21 cellular contexts compared by ENCODE assay signal in the genomic region with DNA sequence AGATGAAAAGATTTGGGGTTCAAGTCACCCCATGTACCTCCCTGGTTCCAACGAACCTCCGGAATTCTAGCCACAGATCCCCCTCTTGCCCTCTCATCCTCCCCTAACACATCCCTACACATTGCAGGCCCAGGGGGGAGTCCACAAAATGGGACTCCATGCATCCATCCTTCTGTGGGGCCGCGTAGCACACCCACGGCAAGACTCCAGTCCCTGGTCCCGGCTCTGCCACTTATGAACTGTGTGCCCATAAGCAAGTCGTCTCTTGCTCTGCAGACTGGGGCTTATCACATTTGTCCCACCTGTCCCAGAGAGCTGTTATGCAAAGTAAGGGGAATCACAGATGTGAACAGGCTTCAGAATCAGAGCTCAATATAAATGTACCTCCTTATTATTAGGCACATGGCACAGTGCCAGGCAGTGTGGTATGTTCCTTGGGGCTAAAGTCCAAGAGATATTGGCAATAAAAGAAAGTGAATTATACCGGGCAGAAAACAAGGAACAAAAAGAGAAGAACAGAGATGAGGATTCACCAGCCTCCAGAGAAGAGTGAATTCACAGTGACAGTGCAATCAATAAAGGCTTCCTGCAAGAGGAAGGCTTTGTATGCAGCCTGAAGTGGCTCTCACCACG.
DNase-seq lines count a peak whose midpoint lies in the region; TF ChIP-seq lines count a peak whose summit lies in the region.
"Had no signal": no experiment of that assay in that cellular context is flagged by ENCODE, and none has a peak within 500 bp of the region (broad histone marks: within the 10 kb centered on the region; RNA-seq: fewer than 3 reads in every experiment).

No MANE protein-coding gene starts in this region.

- peak overlapping the region in 2 of 3 experiments; percentile 5 to 9; a peak in 1 of 7 replicates for H3K27ac Mint-ChIP-seq in H9
- H3K27ac Mint-ChIP-seq: natural killer cell treated with Interleukin-12 subunit alpha and Interleukin-12 subunit beta and Interleukin-15 and Interleukin-18, amount 100 ng/mL, for 72 hours had no signal

- H3K27ac ChIP-seq in H9 (ENCODE audit: insufficient read length, low read depth, low read length) (no peak overlapping the region), OCI-LY3 (ENCODE audit: low read length) (peak overlapping the region; percentile 57), esophagus squamous epithelium (peak overlapping the region in 3 of 4 donors; percentile 1 to 53 (median 30)), stomach (peak overlapping the region in 3 of 5 donors; percentile 7 to 29 (median 28)), spleen (peak overlapping the region in 1 of 8 donors; percentile 7)
- H3K27ac ChIP-seq: RWPE1, skin epidermis had no signal

- no peak overlapping the region for H3K56ac ChIP-seq in H9 (ENCODE audit: insufficient read length, low read depth, low read length)

- no peak for DNase-seq in H9
- no peak for DNase-seq in esophagus squamous epithelium (lab: John Stamatoyannopoulos, UW)
- DNase-seq in stomach, result peak; percentile 73
- no peak for DNase-seq in spleen
- no peak for DNase-seq in OCI-M1 (lab: John Stamatoyannopoulos, UW)
- DNase-seq in cortex of kidney (lab: John Stamatoyannopoulos, UW), result no peak
- DNase-seq: activated CD4-positive, alpha-beta T cell treated with anti-CD3 and anti-CD28 coated beads for 4 hours; activated CD8-positive, alpha-beta memory T cell treated with anti-CD3 and anti-CD28 coated beads, Interleukin-2, amount 50 U/mL, for 48 hours; activated gamma-delta T cell treated with Interleukin-2 at 50 U/mL for 16 hours; amygdala; endodermal cell; GF-D8; hippocampal formation; mammary epithelial cell; NCI-H2081 treated with DMSO at 0.1 percent for 48 hours; stimulated activated CD4-positive, alpha-beta T cell treated with anti-CD3 and anti-CD28 coated beads, Interleukin-4, amount 100 ng/mL, for 24 hours; substantia nigra had no signal

- no peak overlapping the region for H4K5ac ChIP-seq in H9 (ENCODE audit: insufficient read length, low read depth, low read length)

- H4K91ac ChIP-seq in H9 (ENCODE audit: insufficient read length, low read depth, low read length), result no peak overlapping the region

- H3K4me1 Mint-ChIP-seq in H9, result peaks cover 36% of the 10 kb centered on the region in 2 experiments

- H2BK15ac ChIP-seq in H9 (ENCODE audit: low read depth, low read length), result no peak overlapping the region

- H3K9me3 ChIP-seq in H9 (ENCODE audit: control insufficient read depth, low read depth, low read length) (no peaks in the 10 kb centered on the region), OCI-LY3 (ENCODE audit: insufficient read depth, low read length) (no peaks in the 10 kb centered on the region), esophagus squamous epithelium (no peaks in the 10 kb centered on the region), stomach (no peaks in the 10 kb centered on the region), spleen (no peaks in the 10 kb centered on the region)

- H3K18ac ChIP-seq in H9 (ENCODE audit: insufficient read length, low read depth, low read length), result no peak overlapping the region

- no peak overlapping the region for H2BK120ac ChIP-seq in H9 (ENCODE audit: low read depth, low read length, poor library complexity, severe bottlenecking)

- TF ChIP-seq EP300 in stomach (IDR thresholded peaks at IDR 0.05), result no peak

- H3K4me2 ChIP-seq in H9 (ENCODE audit: insufficient read depth, insufficient read length, low read length) (no peak overlapping the region), OCI-LY3 (ENCODE audit: low read length) (peak overlapping the region; percentile 88)

- H3K9ac ChIP-seq in H9 (ENCODE audit: extremely low read depth, insufficient read length, low read length) (no peak overlapping the region), OCI-LY3 (ENCODE audit: low read length) (peak overlapping the region; percentile 45; the same call in 1 of the 2 replicates)

- TF ChIP-seq CTCF in H9 (conservative IDR thresholded peaks at IDR 0.05) (no peak), OCI-LY3 (IDR thresholded peaks at IDR 0.05; ENCODE audit: low read depth, low read length) (no peak), esophagus squamous epithelium (IDR thresholded peaks at IDR 0.05) (no peak), stomach (IDR thresholded peaks at IDR 0.05) (no peak), spleen (IDR thresholded peaks at IDR 0.05 in 8 of 11, conservative IDR thresholded peaks at IDR 0.05 in 3 of 11) (no peak)

- no peak overlapping the region for H3T11ph ChIP-seq in H9 (ENCODE audit: low read length)

- H2AK5ac ChIP-seq in H9 (ENCODE audit: insufficient read length, low read length), result peak overlapping the region; percentile 24

- H2AFZ ChIP-seq in H9 (ENCODE audit: low read length), result no peak overlapping the region
- no peak overlapping the region for H2AFZ ChIP-seq in OCI-LY3 (ENCODE audit: low read depth, low read length)

- no peaks in the 10 kb centered on the region for H4K20me1 ChIP-seq in H9 (ENCODE audit: control insufficient read depth, insufficient read depth, insufficient read length)
- peaks cover 84% of the 10 kb centered on the region for H4K20me1 ChIP-seq in OCI-LY3 (ENCODE audit: insufficient read depth, low read length)

- H3K36me3 ChIP-seq in OCI-LY3 (replicated peaks; ENCODE audit: low read depth, low read length) (peaks cover 3% of the 10 kb centered on the region), esophagus squamous epithelium (no peaks in the 10 kb centered on the region), stomach (no peaks in the 10 kb centered on the region), spleen (no peaks in the 10 kb centered on the region)

- H3K23ac ChIP-seq in H9 (ENCODE audit: insufficient read length, low read depth, low read length), result no peak overlapping the region

- H4K8ac ChIP-seq in H9 (replicated peaks; ENCODE audit: insufficient read length, low read depth, low read length), result no peak overlapping the region

- peak overlapping the region; percentile 25; the same call in 1 of the 2 replicates for H3K14ac ChIP-seq in H9 (ENCODE audit: insufficient read depth, low read length)

- intact Hi-C loops in esophagus squamous epithelium (cut with DNase I), result no loop called here
- intact Hi-C loops in stomach (cut with DNase I; ENCODE audit: low total_unique reads), result no loop called here
- intact Hi-C loops in spleen (cut with DNase I; ENCODE audit: low total_unique reads), result no loop called here

- H2BK20ac ChIP-seq in H9 (ENCODE audit: low read depth, low read length, poor library complexity, severe bottlenecking), result no peak overlapping the region

- peaks cover 3% of the 10 kb centered on the region; the same call in 1 of the 2 replicates for H3K4me1 ChIP-seq in H9 (ENCODE audit: insufficient read depth, low read length)
- peaks cover 62% of the 10 kb centered on the region for H3K4me1 ChIP-seq in OCI-LY3 (ENCODE audit: low read length)
- peaks cover 0 to 12% (median 3%) of the 10 kb centered on the region in 3 donors for H3K4me1 ChIP-seq in esophagus squamous epithelium
- peaks cover 10 to 69% (median 35%) of the 10 kb centered on the region in 4 donors for H3K4me1 ChIP-seq in stomach
- H3K4me1 ChIP-seq in spleen, result peaks cover 0 to 7% (median 0%) of the 10 kb centered on the region in 6 donors

- H3K79me2 ChIP-seq in H9 (ENCODE audit: insufficient read depth, low read length) (no peaks in the 10 kb centered on the region), OCI-LY3 (ENCODE audit: low read length) (peaks cover 58% of the 10 kb centered on the region)

- H3K79me1 ChIP-seq in H9 (ENCODE audit: insufficient read depth, low read depth, low read length, poor library complexity, severe bottlenecking), result no peaks in the 10 kb centered on the region

- H3K36me3 Mint-ChIP-seq in H9 (ENCODE audit: insufficient read depth in 1 of 3, low read depth in 3 of 3), result no peaks in the 10 kb centered on the region; a peak in 1 of 7 replicates
- H3K36me3 Mint-ChIP-seq: natural killer cell treated with Interleukin-12 subunit alpha and Interleukin-12 subunit beta and Interleukin-15 and Interleukin-18, amount 100 ng/mL, for 72 hours had no signal

- peak overlapping the region; percentile 62 for H3K4me3 ChIP-seq in OCI-LY3 (ENCODE audit: low read length)
- no peak overlapping the region for H3K4me3 ChIP-seq in esophagus squamous epithelium
- no peak overlapping the region for H3K4me3 ChIP-seq in stomach
- H3K4me3 ChIP-seq in spleen, result no peak overlapping the region
- H3K4me3 ChIP-seq: skin epidermis had no signal

- H2BK12ac ChIP-seq in H9 (ENCODE audit: insufficient read length, low read depth, low read length), result peak overlapping the region; percentile 74

- no peaks in the 10 kb centered on the region; a peak in 1 of 5 replicates for H3K9me3 Mint-ChIP-seq in H9
- H3K9me3 Mint-ChIP-seq: endodermal cell; natural killer cell treated with Interleukin-12 subunit alpha and Interleukin-12 subunit beta and Interleukin-15 and Interleukin-18, amount 100 ng/mL, for 72 hours had no signal

- no peaks in the 10 kb centered on the region for H3K23me2 ChIP-seq in H9 (ENCODE audit: insufficient read length, low read depth, low read length, poor library complexity, severe bottlenecking)

- no peak overlapping the region for H2BK5ac ChIP-seq in H9 (ENCODE audit: insufficient read length, low read length)

- H3K27me3 ChIP-seq in H9 (ENCODE audit: insufficient read depth, low read length) (no peaks in the 10 kb centered on the region), OCI-LY3 (ENCODE audit: low read depth, low read length) (no peaks in the 10 kb centered on the region), esophagus squamous epithelium (peaks cover 0 to 28% (median 0%) of the 10 kb centered on the region in 4 donors), stomach (peaks cover 0 to 13% (median 0%) of the 10 kb centered on the region in 3 donors), spleen (replicated peaks in 1 of 7) (peaks cover 0 to 36% (median 0%) of the 10 kb centered on the region in 7 donors)

- H3K4ac ChIP-seq in H9 (ENCODE audit: low read depth, low read length), result no peak overlapping the region

- TF ChIP-seq POLR2A in esophagus squamous epithelium (IDR thresholded peaks at IDR 0.05), result no peak
- TF ChIP-seq POLR2A in stomach (IDR thresholded peaks at IDR 0.05), result no peak
- no peak for TF ChIP-seq POLR2A in spleen (IDR thresholded peaks at IDR 0.05)

- H3K27me3 Mint-ChIP-seq in H9 (ENCODE audit: low read depth), result peaks cover 11% of the 10 kb centered on the region

- WGBS in H9 (ENCODE audit: extremely low coverage, insufficient read length, low lambda C conversion rate), result no CpG with 5 or more reads among the region's 9 CpGs
- 62 to 75% methylated on average over 5 to 9 of the region's 9 CpGs for WGBS in esophagus squamous epithelium, 2 donors
- WGBS in stomach, 5 donors, result 60 to 80% (median 64%) methylated on average over 9 of the region's 9 CpGs
- WGBS in spleen, 5 donors, result 84 to 92% (median 90%) methylated on average over 9 of the region's 9 CpGs

- no peak overlapping the region for H3K4me3 Mint-ChIP-seq in H9
- H3K4me3 Mint-ChIP-seq: endodermal cell; natural killer cell treated with Interleukin-12 subunit alpha and Interleukin-12 subunit beta and Interleukin-15 and Interleukin-18, amount 100 ng/mL, for 72 hours had no signal
